In genomic region chr19:4375164-4375619, GRCh38 we compare ENCODE assay signal across 8 cellular contexts. TPM values are rescaled to one million over a fixed set of nuclear protein-coding genes. Genes with fewer than 3 reads are reported as not detected.
DNase-seq lines count a peak whose midpoint lies in the region; ATAC-seq and TF ChIP-seq lines count a peak whose summit lies in the region.

No MANE protein-coding gene starts in this region.

- H2AFZ ChIP-seq in PC-9 (no peak overlapping the region), parathyroid adenoma (peak overlapping the region; percentile 23)

- H3K4me1 ChIP-seq in PC-9 (replicated peaks; ENCODE audit: insufficient read depth) (peaks cover 68% of the 10 kb centered on the region), esophagus squamous epithelium (peaks cover 87 to 100% (median 99%) of the 10 kb centered on the region in 3 donors), parathyroid adenoma (peaks cover 93% of the 10 kb centered on the region)

- H3K79me2 ChIP-seq in PC-9 (ENCODE audit: low read depth) (peaks cover 30% of the 10 kb centered on the region), parathyroid adenoma (peaks cover 13% of the 10 kb centered on the region)

- H3K4me3 ChIP-seq in PC-9 (peak overlapping the region; percentile 42; the same call in 1 of the 2 replicates), esophagus squamous epithelium (peak overlapping the region in 3 of 4 donors; percentile 9 to 45 (median 30)), parathyroid adenoma (ENCODE audit: low read depth, low read length) (no peak overlapping the region)

- no CpG with 5 or more reads among the region's 8 CpGs for WGBS in esophagus squamous epithelium, 2 donors

- H3K4me1 Mint-ChIP-seq in stimulated activated naive CD8-positive, alpha-beta T cell treated with anti-CD3 and anti-CD28 coated beads, Interleukin-15, amount 100 ng/mL, for 72 hours, result peaks cover 95% of the 10 kb centered on the region
- peaks cover 65% of the 10 kb centered on the region for H3K4me1 Mint-ChIP-seq in activated CD4-positive, alpha-beta T cell treated with anti-CD3 and anti-CD28 coated beads for 36 hours

- H3K9me3 Mint-ChIP-seq in stimulated activated naive CD8-positive, alpha-beta T cell treated with anti-CD3 and anti-CD28 coated beads, Interleukin-15, amount 100 ng/mL, for 72 hours, result no peaks in the 10 kb centered on the region
- no peaks in the 10 kb centered on the region for H3K9me3 Mint-ChIP-seq in activated CD4-positive, alpha-beta T cell treated with anti-CD3 and anti-CD28 coated beads for 36 hours (ENCODE audit: low read depth)

- POLR2A ChIA-PET in PC-9 (lab: Charles Lee; ENCODE audit: unreplicated experiment), result interaction anchor here (0.7 kb wide), 4 partner anchors 33 to 613 kb away, joined by 3 to 5 read pairs (median 3); partner anchors contain the start of gene MRPL54
- POLR2A ChIA-PET in activated CD4-positive, alpha-beta T cell treated with anti-CD3 and anti-CD28 coated beads for 36 hours (lab: Charles Lee), result no interaction called here

- no peak overlapping the region for H3K27ac Mint-ChIP-seq in stimulated activated naive CD8-positive, alpha-beta T cell treated with anti-CD3 and anti-CD28 coated beads, Interleukin-15, amount 100 ng/mL, for 72 hours
- H3K27ac Mint-ChIP-seq in activated CD4-positive, alpha-beta T cell treated with anti-CD3 and anti-CD28 coated beads for 36 hours, result no peak overlapping the region

- H3K27ac ChIP-seq in PC-9, result peak overlapping the region; percentile 95
- H3K27ac ChIP-seq in esophagus squamous epithelium, result peak overlapping the region; percentile 92 to 97 (median 92)
- H3K27ac ChIP-seq in parathyroid adenoma, result peak overlapping the region; percentile 99

- no peaks in the 10 kb centered on the region for H3K9me3 ChIP-seq in PC-9 (ENCODE audit: insufficient read depth, low read depth)
- no peaks in the 10 kb centered on the region for H3K9me3 ChIP-seq in esophagus squamous epithelium
- no peaks in the 10 kb centered on the region for H3K9me3 ChIP-seq in parathyroid adenoma (ENCODE audit: control insufficient read depth, low read length)

- H3K27me3 Mint-ChIP-seq in stimulated activated naive CD8-positive, alpha-beta T cell treated with anti-CD3 and anti-CD28 coated beads, Interleukin-15, amount 100 ng/mL, for 72 hours, result no peaks in the 10 kb centered on the region
- H3K27me3 Mint-ChIP-seq in activated CD4-positive, alpha-beta T cell treated with anti-CD3 and anti-CD28 coated beads for 36 hours, result no peaks in the 10 kb centered on the region

- H3K27me3 ChIP-seq in PC-9 (ENCODE audit: insufficient read depth, low read depth) (no peaks in the 10 kb centered on the region), esophagus squamous epithelium (no peaks in the 10 kb centered on the region), parathyroid adenoma (ENCODE audit: control insufficient read depth, insufficient read depth, low read length) (no peaks in the 10 kb centered on the region)

- no peak for ATAC-seq in stimulated activated naive CD8-positive, alpha-beta T cell treated with anti-CD3 and anti-CD28 coated beads, Interleukin-15, amount 100 ng/mL, for 72 hours
- no peak for ATAC-seq in activated CD4-positive, alpha-beta T cell treated with anti-CD3 and anti-CD28 coated beads for 36 hours

- H4K20me1 ChIP-seq in PC-9 (ENCODE audit: insufficient read depth), result peaks cover 14% of the 10 kb centered on the region

- no peak for TF ChIP-seq CTCF in PC-9 (conservative IDR thresholded peaks at IDR 0.05)
- TF ChIP-seq CTCF in esophagus squamous epithelium (IDR thresholded peaks at IDR 0.05), result no peak
- TF ChIP-seq CTCF in parathyroid adenoma (IDR thresholded peaks at IDR 0.05), result no peak

- TF ChIP-seq POLR2A in esophagus squamous epithelium (IDR thresholded peaks at IDR 0.05), result no peak

- no peaks in the 10 kb centered on the region for H3K9me2 ChIP-seq in PC-9 (ENCODE audit: insufficient read depth)

- peaks cover 2% of the 10 kb centered on the region for H3K36me3 Mint-ChIP-seq in activated CD4-positive, alpha-beta T cell treated with anti-CD3 and anti-CD28 coated beads for 36 hours (ENCODE audit: low read depth)

- no peak overlapping the region for H3K9ac ChIP-seq in parathyroid adenoma

- H3K4me3 Mint-ChIP-seq in stimulated activated naive CD8-positive, alpha-beta T cell treated with anti-CD3 and anti-CD28 coated beads, Interleukin-15, amount 100 ng/mL, for 72 hours, result no peak overlapping the region
- no peak overlapping the region for H3K4me3 Mint-ChIP-seq in activated CD4-positive, alpha-beta T cell treated with anti-CD3 and anti-CD28 coated beads for 36 hours

- H3K4me2 ChIP-seq in PC-9, result peak overlapping the region; percentile 80
- H3K4me2 ChIP-seq in parathyroid adenoma (ENCODE audit: low read length), result peak overlapping the region; percentile 42

- intact Hi-C loops in PC-9 (cut with micrococcal nuclease; ENCODE audit: unreplicated experiment), result loop anchor here (1.0 to 10.0 kb wide), 4 partner anchors 14 to 388 kb away; partner anchors contain the start of genes DPP9, EEF2 and SH3GL1
- intact Hi-C loops in esophagus squamous epithelium (cut with DNase I), result no loop called here
- intact Hi-C loops in activated CD4-positive, alpha-beta T cell treated with anti-CD3 and anti-CD28 coated beads for 36 hours (cut with DNase I, micrococcal nuclease), result no loop called here

- CTCF ChIA-PET in PC-9 (lab: Charles Lee), result interaction anchor here (0.8 to 1.1 kb wide), 2 partner anchors 13 to 27 kb away, joined by 3 to 5 read pairs; partner anchors contain the start of gene CHAF1A
- CTCF ChIA-PET in activated CD4-positive, alpha-beta T cell treated with anti-CD3 and anti-CD28 coated beads for 36 hours (lab: Charles Lee), result interaction anchor here (1.0 to 2.2 kb wide), 3 partner anchors 22 to 27 kb away, joined by 3 to 8 read pairs (median 3); partner anchors contain the start of gene CHAF1A

- H3K36me3 ChIP-seq in PC-9 (ENCODE audit: low read depth), result no peaks in the 10 kb centered on the region
- H3K36me3 ChIP-seq in esophagus squamous epithelium, result peaks cover 0 to 25% (median 0%) of the 10 kb centered on the region in 3 donors
- no peaks in the 10 kb centered on the region for H3K36me3 ChIP-seq in parathyroid adenoma (ENCODE audit: control insufficient read depth, insufficient read depth, low read length)

- DNase-seq in ELF-1 (ENCODE audit: low read depth, low spot score) (peak; percentile 94), PC-9 (peak; percentile 92 to 97), esophagus squamous epithelium (lab: John Stamatoyannopoulos, UW) (no peak), NAMALWA (ENCODE audit: low spot score) (no peak), MV-4-11 (lab: John Stamatoyannopoulos, UW) (no peak)
- DNase-seq in stimulated activated naive CD8-positive, alpha-beta T cell treated with anti-CD3 and anti-CD28 coated beads, Interleukin-15, amount 100 ng/mL, for 72 hours, result no peak
- DNase-seq in activated CD4-positive, alpha-beta T cell treated with anti-CD3 and anti-CD28 coated beads for 36 hours, result no peak

- BruUV-seq in PC-9 (replicated peaks; lab: Mats Ljungman, UMichigan), result no TSS peak

- H3F3A ChIP-seq in PC-9 (ENCODE audit: insufficient read depth, low read depth), result peaks cover 54% of the 10 kb centered on the region

RNA-seq across cellular contexts. Expression of gene SH3GL1, which starts 25.2 kb away (rescaled TPM):
- total RNA-seq in PC-9 (2021) (45.8 and 49.2 TPM in 2 replicates), esophagus squamous epithelium (100 to 1,000 TPM in 2 of 4 donors, 10 to 100 TPM in 2; 67.4 to 131 (median 91.2) TPM)
- 10 to 100 TPM; 42.0 to 46.8 TPM for total RNA-seq in activated CD4-positive, alpha-beta T cell treated with anti-CD3 and anti-CD28 coated beads for 36 hours

RNA-seq across cellular contexts. Expression of gene CHAF1A, which starts 27.2 kb away (rescaled TPM):
- 24.3 and 30.0 TPM in 2 replicates for total RNA-seq in PC-9 (2021)
- 10 to 100 TPM in 3 of 4 donors, 1 to 10 TPM in 1; 7.6 to 20.9 (median 11.9) TPM for total RNA-seq in esophagus squamous epithelium
- total RNA-seq in activated CD4-positive, alpha-beta T cell treated with anti-CD3 and anti-CD28 coated beads for 36 hours, result 10 to 100 TPM; 77.0 to 78.9 TPM

RNA-seq across cellular contexts. Expression of gene MPND, which starts 31.8 kb away (rescaled TPM):
- total RNA-seq in PC-9 (2021) (12.6 and 19.1 TPM in 2 replicates), esophagus squamous epithelium (10 to 100 TPM in 1 of 4 donors, 1 to 10 TPM in 3; 2.5 to 11.1 (median 6.5) TPM)
- total RNA-seq in activated CD4-positive, alpha-beta T cell treated with anti-CD3 and anti-CD28 coated beads for 36 hours, result 10 to 100 TPM; 12.6 to 18.0 TPM

RNA-seq across cellular contexts. Expression of gene STAP2, which starts 36.6 kb away (rescaled TPM):
- total RNA-seq in PC-9 (2021), result 26.9 and 29.8 TPM in 2 replicates
- total RNA-seq in esophagus squamous epithelium, result 100 to 1,000 TPM in 1 of 4 donors, 10 to 100 TPM in 3; 61.4 to 131 (median 82.5) TPM
- total RNA-seq in activated CD4-positive, alpha-beta T cell treated with anti-CD3 and anti-CD28 coated beads for 36 hours, result 10 to 100 TPM; 11.0 to 11.5 TPM

Comparison
In these comparisons a context has a peak if more than half of its experiments do, and no peak if none do; other contexts are left out.
1. DNase-seq: peak in ELF-1 (single experiment) and PC-9 (2 of 2); none in esophagus squamous epithelium (single experiment), stimulated activated naive CD8-positive, alpha-beta T cell treated with anti-CD3 and anti-CD28 coated beads, Interleukin-15, amount 100 ng/mL, for 72 hours (0 of 2), NAMALWA (single experiment), activated CD4-positive, alpha-beta T cell treated with anti-CD3 and anti-CD28 coated beads for 36 hours (single experiment) and MV-4-11 (single experiment).
2. Peak in every context shown above with its lines, with median percentiles within 50 percentile points of each other: H3K27ac ChIP-seq.